ENCODE assay signal across 30 cellular contexts in the genomic region with DNA sequence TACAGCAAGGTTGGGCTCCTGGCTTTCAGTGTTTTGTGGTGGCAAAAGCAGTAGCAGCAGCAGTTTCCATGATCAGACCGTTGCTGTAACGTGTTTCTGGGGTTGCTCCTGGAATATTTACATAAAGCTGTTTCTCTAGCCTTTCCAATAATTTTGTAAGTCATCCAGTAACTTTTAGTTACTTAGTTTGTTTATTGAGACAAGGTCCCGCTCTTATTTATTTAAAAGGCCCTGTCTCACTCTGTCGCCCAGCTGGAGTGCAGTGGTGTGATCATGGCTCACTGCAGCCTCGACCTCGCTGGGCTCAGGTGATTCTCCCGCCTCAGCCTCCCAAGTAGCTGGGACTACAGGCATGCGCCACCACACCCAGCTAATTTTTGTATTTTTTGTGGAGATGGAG.
"Had no signal": no experiment of that assay in that cellular context is flagged by ENCODE, and none has a peak within 500 bp of the region (broad histone marks: within the 10 kb centered on the region; RNA-seq: fewer than 3 reads in every experiment).

No MANE protein-coding gene starts in this region.

- H3K4me1 ChIP-seq: ascending aorta had no signal

- DNase-seq: activated B cell treated with CpG ODN at 0.5 μM for 24 hours; activated CD4-positive, alpha-beta memory T cell treated with anti-CD3 and anti-CD28 coated beads for 36 hours; activated CD4-positive, alpha-beta T cell treated with anti-CD3 and anti-CD28 coated beads for 4 hours; activated CD4-positive, alpha-beta T cell treated with anti-CD3 and anti-CD28 coated beads, Interleukin-2, amount 50 U/mL, for 1 hour; activated CD4-positive, alpha-beta T cell treated with anti-CD3 and anti-CD28 coated beads, Interleukin-2, amount 50 U/mL, for 4 hours; activated CD4-positive, CD25-positive, alpha-beta regulatory T cell treated with anti-CD3 and anti-CD28 coated beads, Interleukin-2, amount 50 U/mL, for 72 hours; activated CD8-positive, alpha-beta memory T cell treated with anti-CD3 and anti-CD28 coated beads, Interleukin-2, amount 50 U/mL, for 4 hours; activated CD8-positive, alpha-beta T cell treated with anti-CD3 and anti-CD28 coated beads for 36 hours; activated effector memory CD4-positive, alpha-beta T cell treated with anti-CD3 and anti-CD28 coated beads, Interleukin-2, amount 50 U/mL, for 16 hours; activated naive CD4-positive, alpha-beta T cell treated with anti-CD3 and anti-CD28 coated beads, Interleukin-2, amount 10 ng/mL, durations not matched to agents 7 days and 5 days; activated naive CD4-positive, alpha-beta T cell treated with Interleukin-2 at 50 U/mL for 16 hours; activated naive CD8-positive, alpha-beta T cell treated with anti-CD3 and anti-CD28 coated beads, Interleukin-2, amount 10 ng/mL, durations not matched to agents 7 days and 5 days; activated naive CD8-positive, alpha-beta T cell treated with anti-CD3 and anti-CD28 coated beads, Interleukin-2, amount 50 U/mL, for 24 hours; activated T-cell treated with anti-CD3 and anti-CD28 coated beads for 4 hours; activated T-cell treated with anti-CD3 and anti-CD28 coated beads, Interleukin-2, amount 50 U/mL, for 1 hour; activated T-cell treated with anti-CD3 and anti-CD28 coated beads, Interleukin-2, amount 50 U/mL, for 4 hours; activated T-cell treated with anti-CD3 and anti-CD28 coated beads, Interleukin-2, amount 50 U/mL, for 72 hours; amygdala; anterior cingulate cortex; caudate nucleus; cerebellar nuclear complex; T-helper 1 cell; T-helper 2 cell; T-helper 9 cell had no signal

- H3K27me3 ChIP-seq: ascending aorta had no signal

- H3K36me3 ChIP-seq: ascending aorta, cardiac muscle cell had no signal

- H3K9me3 ChIP-seq: ascending aorta had no signal

- FAIRE-seq: bronchial epithelial cell, TTC549 had no signal

- H3K27ac ChIP-seq: ascending aorta, cardiac muscle cell, VCaP had no signal

- H3K4me3 ChIP-seq: ascending aorta, cardiac muscle cell had no signal

- ATAC-seq: activated CD8-positive, alpha-beta T cell treated with anti-CD3 and anti-CD28 coated beads for 36 hours; activated naive CD8-positive, alpha-beta T cell treated with anti-CD3 and anti-CD28 coated beads, Interleukin-2, amount 50 U/mL, for 24 hours; activated T-cell treated with anti-CD3 and anti-CD28 coated beads, Interleukin-2, amount 50 U/mL, for 4 hours; activated T-cell treated with anti-CD3 and anti-CD28 coated beads, Interleukin-2, amount 50 U/mL, for 72 hours; activated T-helper 17 cell treated with anti-CD3 and anti-CD28 coated beads, Interleukin-2, amount 50 U/mL, for 72 hours had no signal
